ENCODE assay signal across 27 cellular contexts in the genomic region with DNA sequence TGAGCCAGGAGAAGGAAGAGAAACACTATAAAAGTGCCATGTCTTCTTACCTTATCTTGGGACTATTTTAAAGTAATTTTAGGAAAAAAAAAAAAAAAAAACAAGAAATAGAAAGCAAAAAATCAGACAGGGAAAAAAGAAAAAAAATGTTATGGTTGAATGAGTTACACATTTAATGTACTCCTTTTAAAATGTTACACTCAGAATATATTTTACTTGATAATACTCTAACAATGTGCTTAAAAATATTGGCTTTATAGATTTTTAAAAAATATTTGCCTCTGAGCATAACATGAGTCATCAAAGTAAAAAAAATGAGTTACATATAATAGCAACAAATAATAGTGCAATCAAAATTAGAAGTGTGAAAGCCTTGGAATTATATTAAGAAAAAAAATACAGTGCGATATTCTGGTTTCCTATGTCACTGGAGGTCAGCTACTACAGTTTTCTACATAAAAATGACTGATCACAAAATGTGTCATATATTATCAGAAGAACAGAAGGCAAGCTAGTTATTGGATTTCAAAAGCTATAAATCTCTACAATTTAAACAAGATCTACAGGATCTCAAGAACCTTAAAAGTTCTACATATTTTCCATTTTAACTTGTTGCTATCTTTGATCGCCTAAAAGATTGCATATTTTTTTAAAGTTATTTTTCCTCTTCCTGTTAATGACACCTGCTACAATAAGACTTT.
A peak's percentile ranks its signal among the peaks of the same experiment; 100 is the strongest.
DNase-seq lines count a peak whose midpoint lies in the region; ATAC-seq, FAIRE-seq and TF ChIP-seq lines count a peak whose summit lies in the region.
"Had no signal": no experiment of that assay in that cellular context is flagged by ENCODE, and none has a peak within 500 bp of the region (broad histone marks: within the 10 kb centered on the region; RNA-seq: fewer than 3 reads in every experiment).

No MANE protein-coding gene starts in this region.

- FAIRE-seq in pancreas (lab: Jason Lieb, UNC), result peak; percentile 13
- FAIRE-seq: GM12878 had no signal

- peaks cover 12% of the 10 kb centered on the region; the same call in 1 of the 2 replicates for H3K36me3 ChIP-seq in HUES64 (ENCODE audit: insufficient read depth, low read length)
- no peaks in the 10 kb centered on the region for H3K36me3 ChIP-seq in pancreas
- H3K36me3 ChIP-seq in sigmoid colon, result no peaks in the 10 kb centered on the region
- H3K36me3 ChIP-seq: adrenal gland, MG63, neutrophil, upper lobe of left lung had no signal

- intact Hi-C loops in pancreas (cut with DNase I), result no loop called here
- intact Hi-C loops in sigmoid colon (cut with DNase I), result no loop called here
- intact Hi-C loops in left colon (cut with DNase I, micrococcal nuclease), result no loop called here

- TF ChIP-seq EP300 in sigmoid colon (IDR thresholded peaks at IDR 0.05), result no peak

- H3K4me3 ChIP-seq in HUES64 (ENCODE audit: low read length) (no peak overlapping the region), epithelial cell of proximal tubule (ENCODE audit: low read depth, low read length) (peak overlapping the region; percentile 60), pancreas (no peak overlapping the region), sigmoid colon (no peak overlapping the region)
- H3K4me3 ChIP-seq: adrenal gland, body of pancreas, GM12878, heart right ventricle, MG63, spleen, upper lobe of left lung had no signal

- 100% methylated on average over 2 of the region's 2 CpGs for WGBS in HUES64
- 89 to 99% methylated on average over 2 of the region's 2 CpGs for WGBS in pancreas, 2 donors
- WGBS in sigmoid colon, 2 donors, result 90 to 96% methylated on average over 2 of the region's 2 CpGs

- ATAC-seq in pancreas (no peak), left colon (no peak), GM21447 (IDR thresholded peaks at IDR 0.05; ENCODE audit: unreplicated experiment) (no peak)
- ATAC-seq: body of pancreas, GM12878, heart right ventricle, left cardiac atrium had no signal

- no peak overlapping the region for H3K9ac ChIP-seq in HUES64 (ENCODE audit: low read depth, low read length)

- H3K27me3 ChIP-seq in HUES64 (ENCODE audit: insufficient read depth, low read length) (no peaks in the 10 kb centered on the region), pancreas (no peaks in the 10 kb centered on the region), sigmoid colon (no peaks in the 10 kb centered on the region)
- H3K27me3 ChIP-seq: adrenal gland, body of pancreas, heart right ventricle, MG63, spleen, upper lobe of left lung had no signal

- DNase-seq in epithelial cell of proximal tubule (ENCODE audit: low read depth) (no peak), pancreas (no peak), sigmoid colon (no peak), AG08396 (ENCODE audit: low spot score) (no peak), left colon (no peak)
- DNase-seq: activated CD4-positive, alpha-beta T cell treated with anti-CD3 and anti-CD28 coated beads, Interleukin-2, amount 50 U/mL, for 1 hour; activated naive CD4-positive, alpha-beta T cell treated with Interleukin-2 at 50 U/mL for 16 hours; activated T-cell treated with anti-CD3 and anti-CD28 coated beads, Interleukin-2, amount 50 U/mL, for 48 hours; adrenal gland; body of pancreas; CD4-positive, alpha-beta T cell; GOT3; heart right ventricle; KBM-7; left cardiac atrium; MG63; NCI-H1417; NCI-H2081 treated with DMSO at 0.1 percent for 48 hours; NCI-H226; NCI-H69; spleen; stimulated activated CD4-positive, alpha-beta T cell treated with anti-CD3 and anti-CD28 coated beads, Interleukin-2, amount 100 ng/mL, for 48 hours; upper lobe of left lung had no signal

- H3K9me3 ChIP-seq in HUES64 (ENCODE audit: insufficient read depth, low read depth, low read length), result no peaks in the 10 kb centered on the region
- no peaks in the 10 kb centered on the region for H3K9me3 ChIP-seq in pancreas
- H3K9me3 ChIP-seq in sigmoid colon, result no peaks in the 10 kb centered on the region
- H3K9me3 ChIP-seq: adrenal gland, body of pancreas, heart right ventricle, MG63, neutrophil, spleen, upper lobe of left lung had no signal

- TF ChIP-seq CTCF in epithelial cell of proximal tubule (conservative IDR thresholded peaks at IDR 0.05; ENCODE audit: low read depth, low read length), result no peak
- TF ChIP-seq CTCF in pancreas (IDR thresholded peaks at IDR 0.05), result no peak
- TF ChIP-seq CTCF in sigmoid colon (IDR thresholded peaks at IDR 0.05), result no peak

- H3K4me1 ChIP-seq in HUES64 (ENCODE audit: insufficient read depth, low read length) (peaks cover 39% of the 10 kb centered on the region), pancreas (peaks cover 0 to 6% (median 0%) of the 10 kb centered on the region in 3 donors), sigmoid colon (peaks cover 0 to 55% (median 34%) of the 10 kb centered on the region in 4 donors)
- H3K4me1 ChIP-seq: body of pancreas, spleen had no signal

- no peak for TF ChIP-seq POLR2A in sigmoid colon (IDR thresholded peaks at IDR 0.05)

- H3K27ac ChIP-seq in HUES64 (ENCODE audit: low read depth, low read length) (peak overlapping the region; percentile 12; the same call in 1 of the 2 replicates), pancreas (no peak overlapping the region), sigmoid colon (no peak overlapping the region)
- H3K27ac ChIP-seq: adrenal gland, heart right ventricle, neutrophil, spleen, upper lobe of left lung had no signal
